In the genomic region with DNA sequence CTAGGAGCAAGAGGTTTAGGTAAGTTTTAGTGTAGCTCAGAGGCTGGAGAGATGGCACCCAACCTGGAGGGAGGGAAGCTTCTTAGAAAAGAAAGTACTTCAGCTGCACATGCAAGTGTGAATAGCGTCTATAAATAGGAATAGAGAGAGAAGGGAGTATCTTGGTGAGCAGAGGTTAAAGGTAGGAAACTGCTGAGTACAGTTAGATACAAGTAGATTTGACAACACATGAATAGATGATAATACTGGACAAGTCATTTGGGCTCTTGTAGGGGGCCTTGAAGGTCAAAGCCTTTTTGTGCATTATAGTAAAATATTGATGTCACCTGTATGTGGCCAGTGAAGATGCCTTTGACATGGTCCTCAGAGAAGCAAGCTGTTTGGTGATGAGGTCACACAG, we compare ENCODE assay signal across 1 cellular context.
TF ChIP-seq lines count a peak whose summit lies in the region.

No MANE protein-coding gene starts in this region.

TF ChIP-seq in HepG2, 621 proteins besides CTCF, POLR2A, EP300 and RAD21:
- TF ChIP-seq ZSCAN9 (CRISPR knock-in tag; IDR thresholded peaks at IDR 0.05; ENCODE audit: borderline replicate concordance) (no peak), RBM22 (optimal IDR thresholded peaks at IDR 0.05; ENCODE audit: low read length) (peak; percentile 85), ZNF17 (CRISPR knock-in tag; IDR thresholded peaks at IDR 0.05) (no peak)
- TF ChIP-seq, protein P1, sequence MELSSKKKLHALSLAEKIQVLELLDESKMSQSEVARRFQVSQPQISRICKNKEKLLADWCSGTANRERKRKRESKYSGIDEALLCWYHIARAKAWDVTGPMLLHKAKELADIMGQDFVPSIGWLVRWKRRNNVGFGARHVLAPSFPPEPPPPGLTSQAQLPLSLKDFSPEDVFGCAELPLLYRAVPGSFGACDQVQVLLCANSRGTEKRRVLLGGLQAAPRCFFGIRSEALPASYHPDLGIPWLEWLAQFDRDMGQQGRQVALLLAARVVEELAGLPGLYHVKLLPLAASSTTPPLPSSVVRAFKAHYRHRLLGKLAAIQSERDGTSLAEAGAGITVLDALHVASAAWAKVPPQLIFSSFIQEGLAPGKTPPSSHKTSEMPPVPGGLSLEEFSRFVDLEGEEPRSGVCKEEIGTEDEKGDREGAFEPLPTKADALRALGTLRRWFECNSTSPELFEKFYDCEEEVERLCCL (CRISPR knock-in tag; IDR thresholded peaks at IDR 0.05; ENCODE audit: borderline replicate concordance), result no peak
